8 cellular contexts compared by ENCODE assay signal in the genomic region with DNA sequence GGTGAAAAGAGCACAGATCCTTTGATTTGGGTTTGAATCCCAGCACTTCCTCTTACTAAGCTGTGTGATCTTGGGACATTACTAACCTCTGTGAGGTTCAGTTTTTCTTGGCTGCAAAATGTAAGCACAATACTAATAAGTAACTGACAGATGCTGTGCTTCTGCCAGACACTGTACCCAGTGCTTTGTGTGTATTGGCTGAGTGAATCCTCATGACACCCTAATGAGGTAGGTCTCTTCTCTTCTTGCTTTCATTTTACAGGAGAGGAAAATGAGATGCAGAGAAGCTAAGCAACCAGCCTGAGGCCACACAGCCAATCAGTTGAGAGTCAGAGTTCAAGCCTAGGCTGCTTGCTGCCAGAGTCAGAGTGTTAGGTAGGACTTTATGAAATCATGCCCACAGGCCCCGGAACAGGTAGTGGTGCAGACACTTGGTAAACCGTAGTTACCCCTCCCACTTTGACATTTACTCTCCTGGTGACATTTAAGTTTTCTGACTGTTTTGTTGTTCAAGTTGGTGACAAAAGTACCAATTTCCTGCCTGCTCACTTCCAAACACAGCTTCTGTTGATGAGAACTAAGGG. TPM values are rescaled to one million over a fixed set of nuclear protein-coding genes. Genes with fewer than 3 reads are reported as not detected.
A peak's percentile ranks its signal among the peaks of the same experiment; 100 is the strongest.
DNase-seq lines count a peak whose midpoint lies in the region; ATAC-seq and TF ChIP-seq lines count a peak whose summit lies in the region.

No MANE protein-coding gene starts in this region.

- no peaks in the 10 kb centered on the region for H3K9me2 ChIP-seq in hepatocyte (replicated peaks; ENCODE audit: insufficient read depth)

- intact Hi-C loops in aorta (cut with DNase I), result no loop called here

- H3K79me2 ChIP-seq in hepatocyte, result peaks cover 72% of the 10 kb centered on the region

- H3K9ac ChIP-seq in mucosa of rectum (ENCODE audit: low read depth in 1 of 2, low read length in 2 of 2), result no peak overlapping the region

- H3K27ac ChIP-seq in mucosa of rectum (ENCODE audit: low read depth in 2 of 2, low read length in 2 of 2) (peak overlapping the region; percentile 26 to 50), aorta (ENCODE audit: low read depth in 1 of 2, low read length in 2 of 2) (no peak overlapping the region), hepatocyte (no peak overlapping the region)

- H3K27me3 ChIP-seq in mucosa of rectum (ENCODE audit: control insufficient read depth in 2 of 2, insufficient read depth in 2 of 2, low read length in 2 of 2) (no peaks in the 10 kb centered on the region), aorta (ENCODE audit: control insufficient read depth in 1 of 2, insufficient read depth in 2 of 2, low read length in 1 of 2) (no peaks in the 10 kb centered on the region), hepatocyte (no peaks in the 10 kb centered on the region)

- no peak overlapping the region for H3K4me2 ChIP-seq in hepatocyte

- no peak overlapping the region for H3K4me3 ChIP-seq in mucosa of rectum (ENCODE audit: low read length in 2 of 2)
- H3K4me3 ChIP-seq in aorta (ENCODE audit: low read length in 2 of 2), result no peak overlapping the region
- H3K4me3 ChIP-seq in hepatocyte, result no peak overlapping the region

- H3K9me3 ChIP-seq in mucosa of rectum (ENCODE audit: control insufficient read depth in 2 of 2, low read length in 2 of 2), result no peaks in the 10 kb centered on the region
- H3K9me3 ChIP-seq in aorta (ENCODE audit: control insufficient read depth, low read length), result no peaks in the 10 kb centered on the region
- no peaks in the 10 kb centered on the region for H3K9me3 ChIP-seq in hepatocyte (ENCODE audit: low read depth)

- H4K20me1 ChIP-seq in hepatocyte (ENCODE audit: insufficient read depth, poor library complexity, severe bottlenecking), result no peaks in the 10 kb centered on the region

- WGBS in aorta, 2 donors, result 64 to 73% methylated on average over 2 of the region's 2 CpGs
- WGBS in hepatocyte (ENCODE audit: low lambda C conversion rate, missing lambda C conversion rate), result 87% methylated on average over 2 of the region's 2 CpGs

- no peak for TF ChIP-seq CTCF in hepatocyte (IDR thresholded peaks at IDR 0.05; ENCODE audit: poor library complexity)

- ATAC-seq in GM18517 (IDR thresholded peaks at IDR 0.05; ENCODE audit: unreplicated experiment) (peak; percentile 73), HG02884 (IDR thresholded peaks at IDR 0.05; ENCODE audit: unreplicated experiment) (peak; percentile 57), aorta (ENCODE audit: low FRiP score) (peak; percentile 28)

- peak; percentile 22 for DNase-seq in SHP77 treated with DMSO at 0.1 percent for 48 hours (lab: John Stamatoyannopoulos, UW)
- DNase-seq in amniotic epithelial cell (ENCODE audit: low read depth), result peak; percentile 65
- DNase-seq in aorta, result peak in 1 of 2 donors; percentile 51
- no peak for DNase-seq in hepatocyte (ENCODE audit: low spot score)
- no peak for DNase-seq in occipital lobe (lab: John Stamatoyannopoulos, UW)

- H3K36me3 ChIP-seq in mucosa of rectum (ENCODE audit: control insufficient read depth in 2 of 2, insufficient read depth in 2 of 2, low read length in 2 of 2) (no peaks in the 10 kb centered on the region), aorta (ENCODE audit: control insufficient read depth in 1 of 2, insufficient read depth in 2 of 2, low read length in 1 of 2) (no peaks in the 10 kb centered on the region), hepatocyte (replicated peaks; ENCODE audit: insufficient read depth, low read depth) (no peaks in the 10 kb centered on the region)

- H3K4me1 ChIP-seq in mucosa of rectum (ENCODE audit: control insufficient read depth in 2 of 2, insufficient read depth in 2 of 2, low read length in 2 of 2) (peaks cover 43 to 47% of the 10 kb centered on the region in 2 donors), aorta (ENCODE audit: control insufficient read depth in 1 of 2, insufficient read depth in 2 of 2, low read length in 2 of 2) (peaks cover 4 to 6% of the 10 kb centered on the region in 2 donors), hepatocyte (ENCODE audit: insufficient read depth) (peaks cover 24% of the 10 kb centered on the region)

- H2AFZ ChIP-seq in hepatocyte, result no peak overlapping the region

RNA-seq across cellular contexts. Expression of a gene that starts 21.2 kb away (rescaled TPM):
- total RNA-seq in aorta, result 10 to 100 TPM; 14.3 to 20.1 TPM
- polyA plus RNA-seq in aorta, result 1 to 10 TPM; 2.0 to 2.8 TPM
- 16.4 and 21.0 TPM in 2 replicates for total RNA-seq in hepatocyte
- 7.5 and 9.3 TPM in 2 replicates for polyA plus RNA-seq in hepatocyte
- total RNA-seq in occipital lobe, result 13.7 TPM

Comparison
In these comparisons a context has a peak if more than half of its experiments do, and no peak if none do; other contexts are left out.
1. DNase-seq: peak in SHP77 treated with DMSO at 0.1 percent for 48 hours (single experiment) and amniotic epithelial cell (single experiment); none in hepatocyte (single experiment) and occipital lobe (single experiment).
2. H3K27ac ChIP-seq: peak in mucosa of rectum (2 of 2); none in aorta (0 of 2) and hepatocyte (single experiment).
3. Peak in every context shown above with its lines, with median percentiles within 50 percentile points of each other: ATAC-seq.